In the genomic region with DNA sequence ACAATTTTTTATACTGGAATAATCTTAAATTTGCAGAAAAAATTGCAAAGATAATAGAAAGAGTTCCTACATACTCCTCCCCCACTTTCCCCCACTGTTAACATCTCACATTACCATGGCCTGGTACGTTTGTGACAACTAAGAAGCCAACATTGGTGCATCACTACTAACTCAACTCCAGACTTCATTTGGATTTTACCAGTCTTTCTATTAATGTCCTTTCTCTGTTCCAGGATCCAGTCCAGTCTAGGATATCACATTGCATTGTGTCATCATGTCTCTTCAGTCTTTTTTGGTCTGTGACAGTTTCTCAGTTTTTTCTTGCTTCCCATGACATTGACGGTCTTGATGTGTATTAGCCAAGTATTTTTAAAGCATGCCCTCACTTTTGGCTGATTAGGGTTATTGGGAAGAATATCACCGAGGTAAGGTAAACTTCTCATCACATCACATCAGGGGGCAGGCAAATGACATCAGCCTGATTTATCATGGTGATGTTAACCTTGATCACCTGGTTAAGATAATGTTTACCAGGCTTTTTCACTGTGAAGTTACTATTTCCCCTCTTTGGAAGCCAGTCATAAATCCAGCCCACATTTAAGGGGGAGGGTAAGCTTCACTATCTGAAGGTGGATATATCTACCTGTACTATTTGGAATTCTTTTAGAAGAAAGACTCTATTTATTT, we compare ENCODE assay signal across 2 cellular contexts.
TF ChIP-seq lines count a peak whose summit lies in the region.

No MANE protein-coding gene starts in this region.

TF ChIP-seq in H1, 55 proteins besides CTCF, POLR2A, EP300 and RAD21:
- TF ChIP-seq EZH2 (IDR thresholded peaks at IDR 0.05; ENCODE audit: low read depth, low read length, severe bottlenecking) (no peak), BCL11A (IDR thresholded peaks at IDR 0.05; ENCODE audit: low read depth in 2 of 2, low read length in 2 of 2) (no peak), CREB1 (IDR thresholded peaks at IDR 0.05) (no peak), MAFK (IDR thresholded peaks at IDR 0.05; ENCODE audit: low read depth, low read length) (no peak), E2F6 (IDR thresholded peaks at IDR 0.05) (no peak), ZNF274 (IDR thresholded peaks at IDR 0.05; ENCODE audit: borderline replicate concordance, extremely low read depth, low read length) (no peak), RNF2 (IDR thresholded peaks at IDR 0.05; ENCODE audit: borderline replicate concordance, low read depth, low read length, missing control alignments, poor library complexity, severe bottlenecking) (no peak), JUND (IDR thresholded peaks at IDR 0.05; ENCODE audit: low read length) (no peak), USF2 (IDR thresholded peaks at IDR 0.05; ENCODE audit: low read length) (no peak), EGR1 (IDR thresholded peaks at IDR 0.05; ENCODE audit: borderline replicate concordance, low read depth, low read length) (no peak), SIRT6 (IDR thresholded peaks at IDR 0.05; ENCODE audit: low read length) (no peak), BRCA1 (IDR thresholded peaks at IDR 0.05; ENCODE audit: low read depth, low read length) (no peak), TAF1 (IDR thresholded peaks at IDR 0.05; ENCODE audit: low read depth, low read length) (no peak), FOSL1 (IDR thresholded peaks at IDR 0.05; ENCODE audit: insufficient read depth, low read depth, low read length) (no peak), SP2 (IDR thresholded peaks at IDR 0.05; ENCODE audit: low read length) (no peak), CTBP2 (IDR thresholded peaks at IDR 0.05; ENCODE audit: borderline replicate concordance, insufficient read depth, insufficient read length, low read length) (no peak), TAF7 (optimal IDR thresholded peaks at IDR 0.05; ENCODE audit: borderline replicate concordance, low read depth, low read length) (no peak)

TF ChIP-seq in HEK293T, 16 proteins besides CTCF, POLR2A, EP300 and RAD21:
- TF ChIP-seq FOXK2 (IDR thresholded peaks at IDR 0.05) (no peak), FOXA1 (IDR thresholded peaks at IDR 0.05) (no peak), SP1 (IDR thresholded peaks at IDR 0.05) (no peak), CTBP1 (IDR thresholded peaks at IDR 0.05; ENCODE audit: borderline replicate concordance) (no peak), FOXM1 (IDR thresholded peaks at IDR 0.05; ENCODE audit: borderline replicate concordance) (no peak), HDGF (IDR thresholded peaks at IDR 0.05; ENCODE audit: borderline replicate concordance) (no peak), NFRKB (IDR thresholded peaks at IDR 0.05) (no peak)
- TF ChIP-seq, protein P1, sequence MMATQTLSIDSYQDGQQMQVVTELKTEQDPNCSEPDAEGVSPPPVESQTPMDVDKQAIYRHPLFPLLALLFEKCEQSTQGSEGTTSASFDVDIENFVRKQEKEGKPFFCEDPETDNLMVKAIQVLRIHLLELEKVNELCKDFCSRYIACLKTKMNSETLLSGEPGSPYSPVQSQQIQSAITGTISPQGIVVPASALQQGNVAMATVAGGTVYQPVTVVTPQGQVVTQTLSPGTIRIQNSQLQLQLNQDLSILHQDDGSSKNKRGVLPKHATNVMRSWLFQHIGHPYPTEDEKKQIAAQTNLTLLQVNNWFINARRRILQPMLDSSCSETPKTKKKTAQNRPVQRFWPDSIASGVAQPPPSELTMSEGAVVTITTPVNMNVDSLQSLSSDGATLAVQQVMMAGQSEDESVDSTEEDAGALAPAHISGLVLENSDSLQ (IDR thresholded peaks at IDR 0.05), result no peak
